In the genomic region with DNA sequence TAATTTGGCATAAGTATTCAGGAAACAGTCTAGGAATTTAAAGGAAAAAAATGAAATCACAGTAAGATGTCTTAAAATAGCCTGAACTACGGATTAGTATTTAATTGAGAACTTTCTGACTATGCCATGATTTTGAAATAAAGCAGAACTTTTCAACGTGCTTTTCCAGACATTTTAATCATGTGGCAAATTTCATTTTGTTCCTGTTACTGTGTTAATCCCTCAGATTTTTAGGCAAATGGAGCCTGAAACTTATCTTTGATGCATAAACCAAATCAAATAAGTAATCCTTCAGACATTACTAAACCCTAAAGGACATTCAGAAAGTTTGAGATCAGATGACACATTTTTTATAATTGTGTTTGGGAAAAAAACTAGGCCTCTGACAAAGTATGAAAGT, we compare ENCODE assay signal across 16 cellular contexts.
DNase-seq lines count a peak whose midpoint lies in the region; ATAC-seq, FAIRE-seq and TF ChIP-seq lines count a peak whose summit lies in the region.
"Had no signal": no experiment of that assay in that cellular context is flagged by ENCODE, and none has a peak within 500 bp of the region (broad histone marks: within the 10 kb centered on the region; RNA-seq: fewer than 3 reads in every experiment).

No MANE protein-coding gene starts in this region.

- no peak overlapping the region for H3K4me3 Mint-ChIP-seq in astrocyte (ENCODE audit: unreplicated experiment)
- H3K4me3 Mint-ChIP-seq in osteocyte (ENCODE audit: unreplicated experiment), result no peak overlapping the region
- H3K4me3 Mint-ChIP-seq in WTC11, result no peak overlapping the region
- H3K4me3 Mint-ChIP-seq: CD4-positive, CD25-positive, alpha-beta regulatory T cell had no signal

- H3K27me3 ChIP-seq in cardiac muscle cell (no peaks in the 10 kb centered on the region), astrocyte (ENCODE audit: insufficient read depth, low read length) (no peaks in the 10 kb centered on the region)
- H3K27me3 ChIP-seq: BLaER1 treated with 17β-estradiol and CSF1 and Interleukin-3, amounts not matched to agents 10 nM and 100 nM had no signal

- H3K4me1 ChIP-seq in cardiac muscle cell (ENCODE audit: low read depth) (peaks cover 21% of the 10 kb centered on the region), astrocyte (ENCODE audit: insufficient read depth, low read length) (no peaks in the 10 kb centered on the region)
- H3K4me1 ChIP-seq: BLaER1 treated with 17β-estradiol and CSF1 and Interleukin-3, amounts not matched to agents 10 nM and 100 nM; HAP-1 had no signal

- H3K9me3 ChIP-seq in cardiac muscle cell (ENCODE audit: low read depth), result no peaks in the 10 kb centered on the region
- no peaks in the 10 kb centered on the region for H3K9me3 ChIP-seq in astrocyte (ENCODE audit: insufficient read depth, low read depth, low read length)
- H3K9me3 ChIP-seq: HAP-1 had no signal

- peak; percentile 5 for FAIRE-seq in astrocyte (lab: Jason Lieb, UNC)
- FAIRE-seq: H1 had no signal

- CTCF ChIA-PET in WTC11 (lab: Charles Lee), result no interaction called here

- intact Hi-C loops in Right ventricle myocardium inferior (cut with DNase I), result no loop called here

- H3K4me2 ChIP-seq in astrocyte (ENCODE audit: low read length), result no peak overlapping the region
- H3K4me2 ChIP-seq: BLaER1 treated with 17β-estradiol and CSF1 and Interleukin-3, amounts not matched to agents 10 nM and 100 nM had no signal

- no peaks in the 10 kb centered on the region for H3K4me1 Mint-ChIP-seq in astrocyte (ENCODE audit: low read depth, unreplicated experiment)
- peaks cover 47% of the 10 kb centered on the region for H3K4me1 Mint-ChIP-seq in osteocyte (ENCODE audit: unreplicated experiment)
- no peaks in the 10 kb centered on the region for H3K4me1 Mint-ChIP-seq in WTC11
- H3K4me1 Mint-ChIP-seq: CD4-positive, CD25-positive, alpha-beta regulatory T cell had no signal

- H3K4me3 ChIP-seq in cardiac muscle cell (no peak overlapping the region), astrocyte (ENCODE audit: insufficient read depth, low read depth, low read length) (no peak overlapping the region)
- H3K4me3 ChIP-seq: BLaER1 treated with 17β-estradiol and CSF1 and Interleukin-3, amounts not matched to agents 10 nM and 100 nM; HAP-1 had no signal

- H3K9me3 Mint-ChIP-seq in astrocyte (ENCODE audit: unreplicated experiment), result peaks cover 5% of the 10 kb centered on the region
- peaks cover 19% of the 10 kb centered on the region for H3K9me3 Mint-ChIP-seq in osteocyte (ENCODE audit: unreplicated experiment)
- peaks cover 32% of the 10 kb centered on the region for H3K9me3 Mint-ChIP-seq in WTC11

- peaks cover 19% of the 10 kb centered on the region for H3K36me3 Mint-ChIP-seq in astrocyte (ENCODE audit: low read depth, unreplicated experiment)
- H3K36me3 Mint-ChIP-seq in osteocyte (ENCODE audit: unreplicated experiment), result peaks cover 72% of the 10 kb centered on the region
- peaks cover 18% of the 10 kb centered on the region for H3K36me3 Mint-ChIP-seq in WTC11
- H3K36me3 Mint-ChIP-seq: CD4-positive, CD25-positive, alpha-beta regulatory T cell had no signal

- H3K9ac ChIP-seq in astrocyte (ENCODE audit: low read length), result peak overlapping the region; percentile 10
- H3K9ac ChIP-seq: BLaER1 treated with 17β-estradiol and CSF1 and Interleukin-3, amounts not matched to agents 10 nM and 100 nM had no signal

- ATAC-seq in Right ventricle myocardium inferior, result no peak
- ATAC-seq in WTC11, result no peak

- H3K27ac ChIP-seq in cardiac muscle cell (peak overlapping the region; percentile 75), astrocyte (ENCODE audit: low read depth, low read length) (no peak overlapping the region)
- H3K27ac ChIP-seq: 22Rv1; BLaER1 treated with 17β-estradiol and CSF1 and Interleukin-3, amounts not matched to agents 10 nM and 100 nM; HL-60 had no signal

- H2AFZ ChIP-seq in astrocyte (ENCODE audit: low read depth, low read length), result no peak overlapping the region

- peaks cover 65% of the 10 kb centered on the region for H3K36me3 ChIP-seq in cardiac muscle cell
- H3K36me3 ChIP-seq in astrocyte (ENCODE audit: insufficient read depth, low read length), result no peaks in the 10 kb centered on the region
- H3K36me3 ChIP-seq: BLaER1 treated with 17β-estradiol and CSF1 and Interleukin-3, amounts not matched to agents 10 nM and 100 nM had no signal

- TF ChIP-seq CTCF in cardiac muscle cell (IDR thresholded peaks at IDR 0.05; ENCODE audit: low read depth, low read length) (no peak), astrocyte (IDR thresholded peaks at IDR 0.05; ENCODE audit: insufficient read depth, low read depth, low read length) (no peak), osteocyte (IDR thresholded peaks at IDR 0.05) (no peak), WTC11 (IDR thresholded peaks at IDR 0.05) (no peak)

- H3K27me3 Mint-ChIP-seq in astrocyte (ENCODE audit: low read depth, unreplicated experiment) (no peaks in the 10 kb centered on the region), osteocyte (ENCODE audit: unreplicated experiment) (no peaks in the 10 kb centered on the region), WTC11 (ENCODE audit: low read depth) (no peaks in the 10 kb centered on the region)
- H3K27me3 Mint-ChIP-seq: CD4-positive, CD25-positive, alpha-beta regulatory T cell had no signal

- H3K27ac Mint-ChIP-seq in astrocyte (ENCODE audit: unreplicated experiment) (no peak overlapping the region), osteocyte (ENCODE audit: unreplicated experiment) (peak overlapping the region; percentile 68), WTC11 (no peak overlapping the region)
- H3K27ac Mint-ChIP-seq: CD4-positive, CD25-positive, alpha-beta regulatory T cell had no signal

- peaks cover 5% of the 10 kb centered on the region for H3K79me2 ChIP-seq in astrocyte (ENCODE audit: insufficient read depth, low read length)

- DNase-seq in cardiac muscle cell (ENCODE audit: low read depth in 1 of 2, low spot score in 1 of 2), result no peak
- DNase-seq in Right ventricle myocardium inferior (ENCODE audit: missing footprints), result no peak
- DNase-seq in astrocyte (ENCODE audit: low read depth), result no peak
- no peak for DNase-seq in osteocyte (ENCODE audit: extremely low spot score, unreplicated experiment)
- no peak for DNase-seq in GM19238 (ENCODE audit: insufficient read length, low spot score)
- DNase-seq in WTC11 (ENCODE audit: low spot score), result no peak
- no peak for DNase-seq in UCSD-AML1 (lab: John Stamatoyannopoulos, UW; ENCODE audit: unreplicated experiment)
- no peak for DNase-seq in middle frontal gyrus (ENCODE audit: extremely low spot score, low spot score)
- DNase-seq: ACHN; CD4-positive, CD25-positive, alpha-beta regulatory T cell; DMS53 had no signal

- POLR2A ChIA-PET in WTC11 (lab: Charles Lee), result no interaction called here

- no peaks in the 10 kb centered on the region for H4K20me1 ChIP-seq in astrocyte (ENCODE audit: insufficient read depth, low read length)
- H4K20me1 ChIP-seq: BLaER1 treated with 17β-estradiol and CSF1 and Interleukin-3, amounts not matched to agents 10 nM and 100 nM had no signal

TF ChIP-seq in WTC11, 78 proteins besides CTCF, POLR2A, EP300 and RAD21 (continues in another document):
- TF ChIP-seq USF2 (CRISPR knock-in tag; IDR thresholded peaks at IDR 0.05) (no peak), IRF2 (CRISPR knock-in tag; IDR thresholded peaks at IDR 0.05; ENCODE audit: borderline replicate concordance, low read depth) (no peak), NR1H2 (CRISPR knock-in tag; IDR thresholded peaks at IDR 0.05) (no peak), KAT7 (CRISPR knock-in tag; IDR thresholded peaks at IDR 0.05; ENCODE audit: borderline replicate concordance) (no peak), TP53 (CRISPR knock-in tag; IDR thresholded peaks at IDR 0.05) (no peak), ZNF232 (CRISPR knock-in tag; IDR thresholded peaks at IDR 0.05) (no peak), GRHL2 (CRISPR knock-in tag; IDR thresholded peaks at IDR 0.05; ENCODE audit: insufficient replicate concordance, severe bottlenecking) (no peak), PRRX2 (CRISPR knock-in tag; IDR thresholded peaks at IDR 0.05) (no peak), SOX15 (CRISPR knock-in tag; IDR thresholded peaks at IDR 0.05) (no peak), CBFB (CRISPR knock-in tag; IDR thresholded peaks at IDR 0.05; ENCODE audit: low read depth) (no peak)
- TF ChIP-seq, protein P1, sequence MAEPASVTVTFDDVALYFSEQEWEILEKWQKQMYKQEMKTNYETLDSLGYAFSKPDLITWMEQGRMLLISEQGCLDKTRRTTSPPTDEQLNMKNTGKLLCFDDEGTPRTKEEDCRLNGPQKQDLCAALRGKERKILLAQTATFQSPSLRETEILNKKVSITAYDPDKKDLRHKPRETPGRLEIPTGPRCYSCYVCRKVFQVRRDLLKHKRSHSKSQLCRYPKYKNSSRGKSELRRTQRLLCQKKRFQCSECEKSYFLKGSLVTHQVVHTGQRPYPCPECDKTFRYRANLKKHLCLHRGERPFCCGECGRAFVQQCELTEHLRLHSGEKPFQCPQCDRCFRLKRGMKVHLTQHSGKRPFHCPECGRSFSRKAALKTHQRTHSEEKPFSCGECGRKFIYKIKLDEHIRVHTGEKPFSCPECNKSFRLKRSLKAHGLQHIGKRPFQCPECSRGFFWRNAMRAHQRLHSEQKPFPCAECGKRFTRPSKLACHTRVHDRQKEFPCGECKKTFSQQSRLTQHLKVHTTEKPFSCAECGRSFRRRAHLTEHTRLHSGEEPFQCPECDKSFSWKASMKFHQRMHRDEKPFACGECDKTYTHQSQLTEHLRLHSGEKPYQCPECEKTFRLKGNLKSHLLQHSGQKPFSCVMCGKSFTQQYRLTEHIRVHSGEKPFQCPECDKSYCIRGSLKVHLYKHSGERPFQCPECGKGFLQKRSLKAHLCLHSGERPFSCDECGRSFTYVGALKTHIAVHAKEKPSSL (CRISPR knock-in tag; conservative IDR thresholded peaks at IDR 0.05), result no peak
